In genomic region chr16:75304521-75305363, GRCh38 we compare ENCODE assay signal across 8 cellular contexts. TPM values are rescaled to one million over a fixed set of nuclear protein-coding genes. Genes with fewer than 3 reads are reported as not detected.
DNase-seq lines count a peak whose midpoint lies in the region; ATAC-seq and TF ChIP-seq lines count a peak whose summit lies in the region.

No MANE protein-coding gene starts in this region.

- peak overlapping the region; percentile 54 for H3K4me2 ChIP-seq in hepatocyte

- peaks cover 50% of the 10 kb centered on the region for H3K4me1 ChIP-seq in hepatocyte (ENCODE audit: insufficient read depth)

- H4K20me1 ChIP-seq in hepatocyte (ENCODE audit: insufficient read depth, poor library complexity, severe bottlenecking), result no peaks in the 10 kb centered on the region

- ATAC-seq in HG03432 (IDR thresholded peaks at IDR 0.05; ENCODE audit: unreplicated experiment), result no peak

- H3K79me2 ChIP-seq in hepatocyte, result peaks cover 17% of the 10 kb centered on the region

- H3K4me3 ChIP-seq in hepatocyte (no peak overlapping the region), skin epidermis (no peak overlapping the region)

- no peak overlapping the region for H2AFZ ChIP-seq in hepatocyte

- H3K27ac ChIP-seq in adipose tissue (ENCODE audit: low read depth, low read length), result peak overlapping the region; percentile 57
- peak overlapping the region; percentile 98 for H3K27ac ChIP-seq in hepatocyte
- peak overlapping the region in 20 of 21 experiments; percentile 66 to 94 (median 82) for H3K27ac ChIP-seq in skin epidermis

- 27 to 65% (median 52%) methylated on average over 4 of the region's 4 CpGs for WGBS in adipose tissue, 3 donors
- WGBS in hepatocyte (ENCODE audit: low lambda C conversion rate, missing lambda C conversion rate), result 80% methylated on average over 4 of the region's 4 CpGs

- no peak for TF ChIP-seq CTCF in hepatocyte (IDR thresholded peaks at IDR 0.05; ENCODE audit: poor library complexity)

- H3K9me2 ChIP-seq in hepatocyte (replicated peaks; ENCODE audit: insufficient read depth), result no peaks in the 10 kb centered on the region

- no peaks in the 10 kb centered on the region for H3K36me3 ChIP-seq in hepatocyte (replicated peaks; ENCODE audit: insufficient read depth, low read depth)

- no peaks in the 10 kb centered on the region for H3K9me3 ChIP-seq in hepatocyte (ENCODE audit: low read depth)

- no peaks in the 10 kb centered on the region for H3K27me3 ChIP-seq in hepatocyte

- DNase-seq in HS-5 (ENCODE audit: low read depth) (peak; percentile 89), hepatocyte (ENCODE audit: low spot score) (peak; percentile 82), UCSD-AML1 (lab: John Stamatoyannopoulos, UW; ENCODE audit: unreplicated experiment) (no peak), NCI-H2107 (lab: John Stamatoyannopoulos, UW) (no peak), iPS-NIHi7 (ENCODE audit: extremely low spot score) (no peak)

RNA-seq across cellular contexts. Expression of gene BCAR1, which starts 53.3 kb away (rescaled TPM):
- polyA plus RNA-seq in adipose tissue (10 to 100 TPM; 28.6 to 64.0 (median 28.7) TPM), hepatocyte (112 and 124 TPM in 2 replicates)
- total RNA-seq in hepatocyte, result 73.2 and 77.3 TPM in 2 replicates

Comparison
In these comparisons a context has a peak if more than half of its experiments do, and no peak if none do; other contexts are left out.
1. DNase-seq: peak in HS-5 (single experiment) and hepatocyte (single experiment); none in UCSD-AML1 (single experiment), NCI-H2107 (single experiment) and iPS-NIHi7 (single experiment).
2. Peak in every context shown above with its lines, with median percentiles within 50 percentile points of each other: H3K27ac ChIP-seq.